Comparison of ENCODE assay signal across 28 cellular contexts in genomic region chr6:125205931-125206330, GRCh38. TPM values are rescaled to one million over a fixed set of nuclear protein-coding genes. Genes with fewer than 3 reads are reported as not detected.
"Had no signal": no experiment of that assay in that cellular context is flagged by ENCODE, and none has a peak within 500 bp of the region (broad histone marks: within the 10 kb centered on the region; RNA-seq: fewer than 3 reads in every experiment).

No MANE protein-coding gene starts in this region.

- H3K4me2 ChIP-seq: smooth muscle cell had no signal

- H3K9me3 Mint-ChIP-seq: activated CD4-positive, alpha-beta memory T cell treated with anti-CD3 and anti-CD28 coated beads for 36 hours; activated CD4-positive, alpha-beta T cell treated with anti-CD3 and anti-CD28 coated beads, Interleukin-2, amount 10 ng/mL, durations not matched to agents 24 days and 14 days; activated naive CD4-positive, alpha-beta T cell treated with anti-CD3 and anti-CD28 coated beads, Interleukin-2, amount 10 ng/mL, durations not matched to agents 7 days and 5 days; activated T-cell treated with anti-CD3 and anti-CD28 coated beads, Interleukin-2, amount 50 U/mL, for 24 hours; central memory CD8-positive, alpha-beta T cell; memory B cell; natural killer cell treated with Interleukin-12 subunit alpha and Interleukin-12 subunit beta and Interleukin-15 and Interleukin-18, amount 100 ng/mL, for 72 hours; stimulated activated naive B cell treated with anti-CD40 and anti-IgM and Interleukin-4, amounts not matched to agents 10 μg/mL and 1 μg/mL and 100 μg/mL, for 72 hours; T-helper 1 cell treated with Interleukin-12 subunit alpha and Interleukin-12 subunit beta and Interleukin-4 antibody, amounts not matched to agents 30 μg/mL and 1 μg/mL, for 36 hours had no signal

- H3K27me3 Mint-ChIP-seq: memory B cell; stimulated activated naive B cell treated with anti-CD40 and anti-IgM and Interleukin-4, amounts not matched to agents 10 μg/mL and 1 μg/mL and 100 μg/mL, for 72 hours had no signal

- H3K4me3 ChIP-seq: esophagus muscularis mucosa, SK-N-MC, smooth muscle cell, stomach, transverse colon had no signal

- H3K9me3 ChIP-seq: esophagus muscularis mucosa, stomach, transverse colon had no signal

- ATAC-seq: activated CD4-positive, CD25-positive, alpha-beta regulatory T cell treated with anti-CD3 and anti-CD28 coated beads, Interleukin-2, amount 50 U/mL, for 24 hours; foreskin keratinocyte; natural killer cell treated with Interleukin-12 subunit alpha and Interleukin-12 subunit beta and Interleukin-15 and Interleukin-18, amount 100 ng/mL, for 72 hours; sciatic nerve; stimulated activated naive B cell treated with anti-CD40 and anti-IgM and Interleukin-4, amounts not matched to agents 10 μg/mL and 1 μg/mL and 100 μg/mL, for 72 hours had no signal

- DNase-seq: activated CD4-positive, alpha-beta memory T cell treated with anti-CD3 and anti-CD28 coated beads for 36 hours; activated CD4-positive, alpha-beta T cell treated with anti-CD3 and anti-CD28 coated beads, Interleukin-2, amount 10 ng/mL, durations not matched to agents 24 days and 14 days; activated CD8-positive, alpha-beta memory T cell treated with anti-CD3 and anti-CD28 coated beads, Interleukin-2, amount 50 U/mL, for 48 hours; activated gamma-delta T cell; activated naive CD4-positive, alpha-beta T cell treated with anti-CD3 and anti-CD28 coated beads, Interleukin-2, amount 10 ng/mL, durations not matched to agents 7 days and 5 days; activated T-cell treated with anti-CD3 and anti-CD28 coated beads, Interleukin-2, amount 50 U/mL, for 24 hours; amniotic stem cell; dermis blood vessel endothelial cell; effector CD4-positive, alpha-beta T cell; foreskin keratinocyte; islet precursor cell; stimulated activated CD4-positive, alpha-beta T cell treated with anti-CD3 and anti-CD28 coated beads, Interleukin-15, amount 100 ng/mL, for 24 hours; stimulated activated CD4-positive, alpha-beta T cell treated with anti-CD3 and anti-CD28 coated beads, Interleukin-2, amount 100 ng/mL, for 24 hours; stimulated activated naive B cell treated with anti-CD40 and anti-IgM and Interleukin-4, amounts not matched to agents 10 μg/mL and 1 μg/mL and 100 μg/mL, for 72 hours; stomach; SW 1271; T1000; transverse colon; WERI-Rb-1 had no signal

- H3K27ac Mint-ChIP-seq: activated CD4-positive, alpha-beta memory T cell treated with anti-CD3 and anti-CD28 coated beads for 36 hours; activated CD4-positive, alpha-beta T cell treated with anti-CD3 and anti-CD28 coated beads, Interleukin-2, amount 10 ng/mL, durations not matched to agents 24 days and 14 days; activated naive CD4-positive, alpha-beta T cell treated with anti-CD3 and anti-CD28 coated beads, Interleukin-2, amount 10 ng/mL, durations not matched to agents 7 days and 5 days; activated T-cell treated with anti-CD3 and anti-CD28 coated beads, Interleukin-2, amount 50 U/mL, for 24 hours; memory B cell; natural killer cell treated with Interleukin-12 subunit alpha and Interleukin-12 subunit beta and Interleukin-15 and Interleukin-18, amount 100 ng/mL, for 72 hours; stimulated activated naive B cell treated with anti-CD40 and anti-IgM and Interleukin-4, amounts not matched to agents 10 μg/mL and 1 μg/mL and 100 μg/mL, for 72 hours; T-helper 1 cell treated with Interleukin-12 subunit alpha and Interleukin-12 subunit beta and Interleukin-4 antibody, amounts not matched to agents 30 μg/mL and 1 μg/mL, for 36 hours had no signal

- H3K4me1 Mint-ChIP-seq: activated CD4-positive, alpha-beta T cell treated with anti-CD3 and anti-CD28 coated beads, Interleukin-2, amount 10 ng/mL, durations not matched to agents 24 days and 14 days; activated naive CD4-positive, alpha-beta T cell treated with anti-CD3 and anti-CD28 coated beads, Interleukin-2, amount 10 ng/mL, durations not matched to agents 7 days and 5 days; central memory CD8-positive, alpha-beta T cell; memory B cell; stimulated activated naive B cell treated with anti-CD40 and anti-IgM and Interleukin-4, amounts not matched to agents 10 μg/mL and 1 μg/mL and 100 μg/mL, for 72 hours had no signal

- H3K36me3 ChIP-seq: esophagus muscularis mucosa, stomach, transverse colon, WERI-Rb-1 had no signal

- H3K27ac ChIP-seq: esophagus muscularis mucosa, foreskin keratinocyte, SK-N-MC, stomach, transverse colon, WERI-Rb-1 had no signal

- H3K4me3 Mint-ChIP-seq: activated CD4-positive, alpha-beta memory T cell treated with anti-CD3 and anti-CD28 coated beads for 36 hours; activated CD4-positive, alpha-beta T cell treated with anti-CD3 and anti-CD28 coated beads, Interleukin-2, amount 10 ng/mL, durations not matched to agents 24 days and 14 days; activated naive CD4-positive, alpha-beta T cell treated with anti-CD3 and anti-CD28 coated beads, Interleukin-2, amount 10 ng/mL, durations not matched to agents 7 days and 5 days; activated T-cell treated with anti-CD3 and anti-CD28 coated beads, Interleukin-2, amount 50 U/mL, for 24 hours; central memory CD8-positive, alpha-beta T cell; memory B cell; natural killer cell treated with Interleukin-12 subunit alpha and Interleukin-12 subunit beta and Interleukin-15 and Interleukin-18, amount 100 ng/mL, for 72 hours; stimulated activated naive B cell treated with anti-CD40 and anti-IgM and Interleukin-4, amounts not matched to agents 10 μg/mL and 1 μg/mL and 100 μg/mL, for 72 hours; T-helper 1 cell treated with Interleukin-12 subunit alpha and Interleukin-12 subunit beta and Interleukin-4 antibody, amounts not matched to agents 30 μg/mL and 1 μg/mL, for 36 hours had no signal

- H3K27me3 ChIP-seq: esophagus muscularis mucosa, foreskin keratinocyte, stomach, transverse colon had no signal

- H3K36me3 Mint-ChIP-seq: activated CD4-positive, alpha-beta memory T cell treated with anti-CD3 and anti-CD28 coated beads for 36 hours; activated naive CD4-positive, alpha-beta T cell treated with anti-CD3 and anti-CD28 coated beads, Interleukin-2, amount 10 ng/mL, durations not matched to agents 7 days and 5 days; memory B cell; natural killer cell treated with Interleukin-12 subunit alpha and Interleukin-12 subunit beta and Interleukin-15 and Interleukin-18, amount 100 ng/mL, for 72 hours; stimulated activated naive B cell treated with anti-CD40 and anti-IgM and Interleukin-4, amounts not matched to agents 10 μg/mL and 1 μg/mL and 100 μg/mL, for 72 hours had no signal

RNA-seq across cellular contexts. Expression of gene TPD52L1, which starts 52.4 kb away (rescaled TPM):
- total RNA-seq: activated CD4-positive, alpha-beta T cell treated with anti-CD3 and anti-CD28 coated beads, Interleukin-2, amount 10 ng/mL, durations not matched to agents 24 days and 14 days; natural killer cell treated with Interleukin-12 subunit alpha and Interleukin-12 subunit beta and Interleukin-15 and Interleukin-18, amount 100 ng/mL, for 72 hours had no signal
